Comparison of ENCODE assay signal across 1 cellular context in the genomic region with DNA sequence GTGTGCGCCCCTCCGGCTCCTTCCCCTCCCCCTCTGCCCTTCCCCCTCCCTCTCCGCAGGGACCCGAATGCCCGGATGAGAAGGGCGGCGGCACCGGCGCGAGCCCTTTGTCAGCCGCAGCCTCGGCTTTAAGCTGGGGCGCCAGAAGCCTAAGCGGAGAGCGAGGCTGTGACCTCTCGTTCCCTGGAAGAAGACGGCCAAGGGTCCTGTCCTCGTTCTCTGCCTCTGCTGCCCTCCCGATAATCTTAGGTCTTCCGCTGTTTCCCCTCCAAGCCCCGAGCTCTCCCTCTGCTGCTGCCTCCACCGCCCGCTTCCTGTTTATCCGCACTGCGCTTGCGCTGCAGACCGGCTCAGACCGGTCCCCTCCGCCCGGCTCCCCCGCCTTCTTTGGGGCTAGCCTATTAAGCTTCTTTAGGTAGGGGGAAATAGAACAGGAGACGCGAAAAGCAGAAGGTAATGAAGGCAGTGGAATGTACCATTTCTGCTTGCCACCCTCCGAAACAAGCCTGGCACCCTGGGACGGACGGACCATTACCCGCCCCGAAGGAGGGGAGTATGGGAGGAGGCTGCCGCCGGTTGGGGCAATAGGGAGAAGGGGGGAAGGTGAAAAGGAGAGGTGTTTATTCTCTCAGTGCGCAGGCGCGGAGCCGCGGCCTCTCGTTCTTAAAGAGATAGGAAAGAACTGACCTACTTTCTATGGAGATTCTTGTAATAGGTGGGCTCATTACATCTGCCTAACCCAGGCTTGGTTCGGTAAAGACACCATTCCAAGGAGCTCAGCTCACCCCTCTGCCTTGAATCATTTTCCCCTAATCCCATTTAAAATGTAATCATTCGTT.
A peak's percentile ranks its signal among the peaks of the same experiment; 100 is the strongest.
TF ChIP-seq lines count a peak whose summit lies in the region.

A gene (minus strand): TSS at position 326 of the 839 bp plus-strand sequence. CDS start 422 bp downstream, outside the sequence.

TF ChIP-seq in SK-N-SH, 30 proteins besides CTCF, POLR2A, EP300 and RAD21 (continued from another document):
- TF ChIP-seq MEF2A (IDR thresholded peaks at IDR 0.05; ENCODE audit: borderline replicate concordance, low read depth): no peak
- no peak; the same call in 1 of the 2 replicates for TF ChIP-seq NFIC (IDR thresholded peaks at IDR 0.05; ENCODE audit: borderline replicate concordance)
- TF ChIP-seq ELF1 (IDR thresholded peaks at IDR 0.05): peak; percentile 89
- peak; percentile 78; the same call in 1 of the 2 replicates for TF ChIP-seq JUND (IDR thresholded peaks at IDR 0.05)
- no peak for TF ChIP-seq EZH2phosphoT487 (IDR thresholded peaks at IDR 0.05; ENCODE audit: borderline replicate concordance, low read depth)
- TF ChIP-seq FOXM1 (IDR thresholded peaks at IDR 0.05; ENCODE audit: low read depth): no peak
- TF ChIP-seq FOXJ3 (CRISPR knock-in tag; IDR thresholded peaks at IDR 0.05): peak; percentile 55; the same call in 1 of the 2 replicates
- 0 out of 2 replicates have a peak, but pooled peaks have one; percentile 39 for TF ChIP-seq RCOR1 (IDR thresholded peaks at IDR 0.05; ENCODE audit: low read length)
- TF ChIP-seq, protein P1, sequence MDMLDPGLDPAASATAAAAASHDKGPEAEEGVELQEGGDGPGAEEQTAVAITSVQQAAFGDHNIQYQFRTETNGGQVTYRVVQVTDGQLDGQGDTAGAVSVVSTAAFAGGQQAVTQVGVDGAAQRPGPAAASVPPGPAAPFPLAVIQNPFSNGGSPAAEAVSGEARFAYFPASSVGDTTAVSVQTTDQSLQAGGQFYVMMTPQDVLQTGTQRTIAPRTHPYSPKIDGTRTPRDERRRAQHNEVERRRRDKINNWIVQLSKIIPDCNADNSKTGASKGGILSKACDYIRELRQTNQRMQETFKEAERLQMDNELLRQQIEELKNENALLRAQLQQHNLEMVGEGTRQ (IDR thresholded peaks at IDR 0.05; ENCODE audit: borderline replicate concordance, low read depth, low read length): no peak
- 0 out of 2 replicates have a peak, but pooled peaks have one; percentile 20 for TF ChIP-seq YY1 (IDR thresholded peaks at IDR 0.05; ENCODE audit: low read depth)
- TF ChIP-seq POLR2AphosphoS5 (IDR thresholded peaks at IDR 0.05; ENCODE audit: low read depth, low read length): peak; percentile 98
- peak; percentile 24; the same call in 1 of the 2 replicates for TF ChIP-seq TCF12 (IDR thresholded peaks at IDR 0.05)
- no peak for TF ChIP-seq SMC3 (IDR thresholded peaks at IDR 0.05; ENCODE audit: low read depth, low read length)
- no peak for TF ChIP-seq GATA2 (CRISPR knock-in tag; IDR thresholded peaks at IDR 0.05)
- peak; percentile 92 for TF ChIP-seq CHD2 (IDR thresholded peaks at IDR 0.05; ENCODE audit: low read length, partially characterized antibody)
- peak; percentile 41 for TF ChIP-seq MXI1 (IDR thresholded peaks at IDR 0.05; ENCODE audit: low read depth, low read length)
- TF ChIP-seq FOSL2 (IDR thresholded peaks at IDR 0.05; ENCODE audit: borderline replicate concordance, low read depth): no peak
- TF ChIP-seq RFX5 (IDR thresholded peaks at IDR 0.05; ENCODE audit: low read length): no peak
- TF ChIP-seq, protein P2, sequence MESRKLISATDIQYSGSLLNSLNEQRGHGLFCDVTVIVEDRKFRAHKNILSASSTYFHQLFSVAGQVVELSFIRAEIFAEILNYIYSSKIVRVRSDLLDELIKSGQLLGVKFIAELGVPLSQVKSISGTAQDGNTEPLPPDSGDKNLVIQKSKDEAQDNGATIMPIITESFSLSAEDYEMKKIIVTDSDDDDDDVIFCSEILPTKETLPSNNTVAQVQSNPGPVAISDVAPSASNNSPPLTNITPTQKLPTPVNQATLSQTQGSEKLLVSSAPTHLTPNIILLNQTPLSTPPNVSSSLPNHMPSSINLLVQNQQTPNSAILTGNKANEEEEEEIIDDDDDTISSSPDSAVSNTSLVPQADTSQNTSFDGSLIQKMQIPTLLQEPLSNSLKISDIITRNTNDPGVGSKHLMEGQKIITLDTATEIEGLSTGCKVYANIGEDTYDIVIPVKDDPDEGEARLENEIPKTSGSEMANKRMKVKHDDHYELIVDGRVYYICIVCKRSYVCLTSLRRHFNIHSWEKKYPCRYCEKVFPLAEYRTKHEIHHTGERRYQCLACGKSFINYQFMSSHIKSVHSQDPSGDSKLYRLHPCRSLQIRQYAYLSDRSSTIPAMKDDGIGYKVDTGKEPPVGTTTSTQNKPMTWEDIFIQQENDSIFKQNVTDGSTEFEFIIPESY (IDR thresholded peaks at IDR 0.05; ENCODE audit: borderline replicate concordance, low read depth): peak; percentile 44; the same call in 1 of the 2 replicates
- TF ChIP-seq, protein P3, sequence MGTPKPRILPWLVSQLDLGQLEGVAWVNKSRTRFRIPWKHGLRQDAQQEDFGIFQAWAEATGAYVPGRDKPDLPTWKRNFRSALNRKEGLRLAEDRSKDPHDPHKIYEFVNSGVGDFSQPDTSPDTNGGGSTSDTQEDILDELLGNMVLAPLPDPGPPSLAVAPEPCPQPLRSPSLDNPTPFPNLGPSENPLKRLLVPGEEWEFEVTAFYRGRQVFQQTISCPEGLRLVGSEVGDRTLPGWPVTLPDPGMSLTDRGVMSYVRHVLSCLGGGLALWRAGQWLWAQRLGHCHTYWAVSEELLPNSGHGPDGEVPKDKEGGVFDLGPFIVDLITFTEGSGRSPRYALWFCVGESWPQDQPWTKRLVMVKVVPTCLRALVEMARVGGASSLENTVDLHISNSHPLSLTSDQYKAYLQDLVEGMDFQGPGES (IDR thresholded peaks at IDR 0.05; ENCODE audit: low read depth, low read length): peak; percentile 12; the same call in 1 of the 2 replicates
